1 cellular context compared by ENCODE assay signal in the genomic region with DNA sequence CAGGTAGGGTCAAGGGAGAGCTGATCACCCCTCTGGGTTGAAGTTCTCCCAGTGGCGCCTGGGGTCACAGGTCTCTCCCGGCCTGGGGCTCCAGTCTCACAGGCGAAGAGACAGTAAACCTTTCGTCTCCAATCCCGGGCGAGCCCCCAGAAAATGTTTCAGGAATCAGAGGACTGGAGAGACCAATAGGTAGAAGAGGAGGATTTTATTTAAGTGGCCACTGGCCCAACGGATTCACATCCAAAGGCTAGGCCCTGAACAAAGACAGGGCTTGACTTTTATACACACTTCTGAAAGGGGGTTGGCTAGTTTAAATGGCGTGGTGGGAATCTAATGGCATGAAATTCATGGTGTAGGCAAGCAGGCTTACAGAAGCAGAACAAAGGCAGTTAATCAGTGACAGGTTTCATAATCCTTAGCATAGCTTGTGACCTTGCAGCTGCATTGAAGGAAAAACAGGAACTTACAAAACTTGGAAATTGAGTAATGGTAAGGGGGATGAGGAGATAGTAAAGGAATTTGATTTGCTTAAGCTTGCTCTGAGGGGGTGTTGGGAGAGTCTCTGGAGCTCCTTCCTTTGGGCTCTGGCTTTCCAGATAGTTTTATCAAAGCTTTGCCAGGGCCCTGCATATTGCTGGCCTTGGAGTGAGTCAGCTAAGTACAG.
A peak's percentile ranks its signal among the peaks of the same experiment; 100 is the strongest.
TF ChIP-seq lines count a peak whose summit lies in the region.

No MANE protein-coding gene starts in this region.

TF ChIP-seq in HepG2, 621 proteins besides CTCF, POLR2A, EP300 and RAD21 (continued from another document and continues in another):
- peak; percentile 81 for TF ChIP-seq ZNF609 (CRISPR knock-in tag; IDR thresholded peaks at IDR 0.05; ENCODE audit: borderline replicate concordance)
- peak; percentile 98 for TF ChIP-seq MED1 (CRISPR knock-in tag; IDR thresholded peaks at IDR 0.05)
- TF ChIP-seq TRIM24 (CRISPR knock-in tag; IDR thresholded peaks at IDR 0.05) = peak; percentile 95
- 0 out of 2 replicates have a peak, but pooled peaks have one; percentile 24 for TF ChIP-seq ZNF746 (CRISPR knock-in tag; IDR thresholded peaks at IDR 0.05)
- TF ChIP-seq, protein P1, sequence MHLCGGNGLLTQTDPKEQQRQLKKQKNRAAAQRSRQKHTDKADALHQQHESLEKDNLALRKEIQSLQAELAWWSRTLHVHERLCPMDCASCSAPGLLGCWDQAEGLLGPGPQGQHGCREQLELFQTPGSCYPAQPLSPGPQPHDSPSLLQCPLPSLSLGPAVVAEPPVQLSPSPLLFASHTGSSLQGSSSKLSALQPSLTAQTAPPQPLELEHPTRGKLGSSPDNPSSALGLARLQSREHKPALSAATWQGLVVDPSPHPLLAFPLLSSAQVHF (CRISPR knock-in tag; IDR thresholded peaks at IDR 0.05) = 0 out of 2 replicates have a peak, but pooled peaks have one; percentile 27
- TF ChIP-seq, protein P2, sequence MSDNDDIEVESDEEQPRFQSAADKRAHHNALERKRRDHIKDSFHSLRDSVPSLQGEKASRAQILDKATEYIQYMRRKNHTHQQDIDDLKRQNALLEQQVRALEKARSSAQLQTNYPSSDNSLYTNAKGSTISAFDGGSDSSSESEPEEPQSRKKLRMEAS (IDR thresholded peaks at IDR 0.05) = 0 out of 2 replicates have a peak, but pooled peaks have one; percentile 19
- no peak for TF ChIP-seq SRF (IDR thresholded peaks at IDR 0.05; ENCODE audit: low read depth, low read length)
- no peak for TF ChIP-seq TAF1 (CRISPR knock-in tag; IDR thresholded peaks at IDR 0.05)
- TF ChIP-seq, protein P3, sequence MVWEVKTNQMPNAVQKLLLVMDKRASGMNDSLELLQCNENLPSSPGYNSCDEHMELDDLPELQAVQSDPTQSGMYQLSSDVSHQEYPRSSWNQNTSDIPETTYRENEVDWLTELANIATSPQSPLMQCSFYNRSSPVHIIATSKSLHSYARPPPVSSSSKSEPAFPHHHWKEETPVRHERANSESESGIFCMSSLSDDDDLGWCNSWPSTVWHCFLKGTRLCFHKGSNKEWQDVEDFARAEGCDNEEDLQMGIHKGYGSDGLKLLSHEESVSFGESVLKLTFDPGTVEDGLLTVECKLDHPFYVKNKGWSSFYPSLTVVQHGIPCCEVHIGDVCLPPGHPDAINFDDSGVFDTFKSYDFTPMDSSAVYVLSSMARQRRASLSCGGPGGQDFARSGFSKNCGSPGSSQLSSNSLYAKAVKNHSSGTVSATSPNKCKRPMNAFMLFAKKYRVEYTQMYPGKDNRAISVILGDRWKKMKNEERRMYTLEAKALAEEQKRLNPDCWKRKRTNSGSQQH (CRISPR knock-in tag; IDR thresholded peaks at IDR 0.05; ENCODE audit: low read depth) = peak; percentile 71; the same call in 1 of the 2 replicates
- TF ChIP-seq, protein P4, sequence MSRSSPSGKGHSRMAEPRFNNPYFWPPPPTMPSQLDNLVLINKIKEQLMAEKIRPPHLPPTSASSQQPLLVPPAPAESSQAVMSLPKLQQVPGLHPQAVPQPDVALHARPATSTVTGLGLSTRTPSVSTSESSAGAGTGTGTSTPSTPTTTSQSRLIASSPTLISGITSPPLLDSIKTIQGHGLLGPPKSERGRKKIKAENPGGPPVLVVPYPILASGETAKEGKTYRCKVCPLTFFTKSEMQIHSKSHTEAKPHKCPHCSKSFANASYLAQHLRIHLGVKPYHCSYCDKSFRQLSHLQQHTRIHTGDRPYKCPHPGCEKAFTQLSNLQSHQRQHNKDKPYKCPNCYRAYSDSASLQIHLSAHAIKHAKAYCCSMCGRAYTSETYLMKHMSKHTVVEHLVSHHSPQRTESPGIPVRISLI (CRISPR knock-in tag; IDR thresholded peaks at IDR 0.05; ENCODE audit: borderline replicate concordance) = peak; percentile 44; the same call in 1 of the 2 replicates
- TF ChIP-seq FOSL1 (CRISPR knock-in tag; IDR thresholded peaks at IDR 0.05; ENCODE audit: borderline replicate concordance) = no peak
- TF ChIP-seq ZNF878 (CRISPR knock-in tag; IDR thresholded peaks at IDR 0.05) = peak; percentile 46; the same call in 1 of the 2 replicates
- TF ChIP-seq ZNF563 (CRISPR knock-in tag; IDR thresholded peaks at IDR 0.05) = no peak
- no peak for TF ChIP-seq ZNF562 (CRISPR knock-in tag; IDR thresholded peaks at IDR 0.05; ENCODE audit: borderline replicate concordance)
- TF ChIP-seq SNAPC5 (CRISPR knock-in tag; IDR thresholded peaks at IDR 0.05; ENCODE audit: borderline replicate concordance) = 0 out of 2 replicates have a peak, but pooled peaks have one; percentile 53
- no peak for TF ChIP-seq HNRNPLL (IDR thresholded peaks at IDR 0.05; ENCODE audit: low read depth, low read length, poor library complexity, severe bottlenecking)
- no peak for TF ChIP-seq ZNF326 (CRISPR knock-in tag; IDR thresholded peaks at IDR 0.05; ENCODE audit: borderline replicate concordance)
- TF ChIP-seq ZBTB33 (CRISPR knock-in tag; IDR thresholded peaks at IDR 0.05) = 0 out of 2 replicates have a peak, but pooled peaks have one; percentile 25
- peak; percentile 94 for TF ChIP-seq PPARG (CRISPR knock-in tag; conservative IDR thresholded peaks at IDR 0.05)
- TF ChIP-seq ZFP90 (CRISPR knock-in tag; IDR thresholded peaks at IDR 0.05; ENCODE audit: borderline replicate concordance) = 0 out of 2 replicates have a peak, but pooled peaks have one; percentile 50
- TF ChIP-seq SKIL (CRISPR knock-in tag; IDR thresholded peaks at IDR 0.05; ENCODE audit: borderline replicate concordance) = no peak
- TF ChIP-seq STAG1 (CRISPR knock-in tag; IDR thresholded peaks at IDR 0.05) = peak; percentile 13; the same call in 1 of the 2 replicates
- TF ChIP-seq STAT5B (CRISPR knock-in tag; IDR thresholded peaks at IDR 0.05) = no peak
- TF ChIP-seq, protein P5, sequence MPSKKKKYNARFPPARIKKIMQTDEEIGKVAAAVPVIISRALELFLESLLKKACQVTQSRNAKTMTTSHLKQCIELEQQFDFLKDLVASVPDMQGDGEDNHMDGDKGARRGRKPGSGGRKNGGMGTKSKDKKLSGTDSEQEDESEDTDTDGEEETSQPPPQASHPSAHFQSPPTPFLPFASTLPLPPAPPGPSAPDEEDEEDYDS (CRISPR knock-in tag; IDR thresholded peaks at IDR 0.05) = peak; percentile 69; the same call in 1 of the 2 replicates
- peak; percentile 88 for TF ChIP-seq RARA (CRISPR knock-in tag; IDR thresholded peaks at IDR 0.05)
- peak; percentile 98 for TF ChIP-seq HNF1B (CRISPR knock-in tag; IDR thresholded peaks at IDR 0.05)
- TF ChIP-seq RFX3 (CRISPR knock-in tag; IDR thresholded peaks at IDR 0.05) = 0 out of 2 replicates have a peak, but pooled peaks have one; percentile 17
- TF ChIP-seq, protein P6, sequence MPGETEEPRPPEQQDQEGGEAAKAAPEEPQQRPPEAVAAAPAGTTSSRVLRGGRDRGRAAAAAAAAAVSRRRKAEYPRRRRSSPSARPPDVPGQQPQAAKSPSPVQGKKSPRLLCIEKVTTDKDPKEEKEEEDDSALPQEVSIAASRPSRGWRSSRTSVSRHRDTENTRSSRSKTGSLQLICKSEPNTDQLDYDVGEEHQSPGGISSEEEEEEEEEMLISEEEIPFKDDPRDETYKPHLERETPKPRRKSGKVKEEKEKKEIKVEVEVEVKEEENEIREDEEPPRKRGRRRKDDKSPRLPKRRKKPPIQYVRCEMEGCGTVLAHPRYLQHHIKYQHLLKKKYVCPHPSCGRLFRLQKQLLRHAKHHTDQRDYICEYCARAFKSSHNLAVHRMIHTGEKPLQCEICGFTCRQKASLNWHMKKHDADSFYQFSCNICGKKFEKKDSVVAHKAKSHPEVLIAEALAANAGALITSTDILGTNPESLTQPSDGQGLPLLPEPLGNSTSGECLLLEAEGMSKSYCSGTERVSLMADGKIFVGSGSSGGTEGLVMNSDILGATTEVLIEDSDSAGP (CRISPR knock-in tag; IDR thresholded peaks at IDR 0.05; ENCODE audit: borderline replicate concordance) = no peak; the same call in 1 of the 2 replicates
- no peak for TF ChIP-seq ZKSCAN8 (CRISPR knock-in tag; IDR thresholded peaks at IDR 0.05; ENCODE audit: borderline replicate concordance)
- no peak for TF ChIP-seq ZNF136 (CRISPR knock-in tag; IDR thresholded peaks at IDR 0.05; ENCODE audit: low read depth)
- TF ChIP-seq RXRB (CRISPR knock-in tag; IDR thresholded peaks at IDR 0.05; ENCODE audit: borderline replicate concordance) = peak; percentile 91
- 0 out of 2 replicates have a peak, but pooled peaks have one; percentile 55 for TF ChIP-seq ZNF441 (CRISPR knock-in tag; IDR thresholded peaks at IDR 0.05; ENCODE audit: borderline replicate concordance)
- 0 out of 2 replicates have a peak, but pooled peaks have one; percentile 16 for TF ChIP-seq FOXK2 (IDR thresholded peaks at IDR 0.05)
- TF ChIP-seq ATF7-NPFF (CRISPR knock-in tag; IDR thresholded peaks at IDR 0.05; ENCODE audit: low read depth) = no peak
- peak; percentile 41 for TF ChIP-seq SKI (IDR thresholded peaks at IDR 0.05; ENCODE audit: partially characterized antibody)
- no peak for TF ChIP-seq ZNF225 (CRISPR knock-in tag; IDR thresholded peaks at IDR 0.05)
- no peak for TF ChIP-seq FOXA1 (IDR thresholded peaks at IDR 0.05)
- TF ChIP-seq FOXA1 (CRISPR knock-in tag; IDR thresholded peaks at IDR 0.05) = peak; percentile 55; the same call in 1 of the 2 replicates
